Comparison of ENCODE assay signal across 21 cellular contexts in the genomic region with DNA sequence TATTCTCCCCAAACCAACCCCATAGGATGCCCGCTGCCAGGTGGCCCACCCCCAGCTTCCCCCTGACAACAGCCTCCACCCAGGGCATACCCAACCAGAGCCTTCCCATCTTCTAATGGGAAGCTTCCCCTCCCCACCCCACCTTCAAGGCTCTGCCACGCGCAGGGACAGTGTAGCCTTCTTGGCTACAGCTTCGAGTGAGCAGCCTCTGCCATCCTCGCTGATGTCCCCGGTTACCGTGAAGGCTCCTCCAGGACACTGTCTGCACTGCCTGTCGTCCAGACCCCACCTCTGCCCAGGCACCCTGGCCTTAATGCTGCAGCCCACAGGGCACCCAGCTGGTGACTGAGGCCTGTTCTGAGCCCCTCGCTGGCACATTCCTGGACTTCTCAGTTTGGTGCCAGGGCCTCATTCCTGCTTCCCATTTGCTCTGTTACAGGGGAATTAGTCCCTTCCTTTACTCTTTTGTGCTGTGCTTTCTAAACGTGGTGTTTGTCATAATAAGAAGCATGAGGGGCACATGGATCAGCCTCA. TPM values are rescaled to one million over a fixed set of nuclear protein-coding genes. Genes with fewer than 3 reads are reported as not detected.
A peak's percentile ranks its signal among the peaks of the same experiment; 100 is the strongest.
DNase-seq lines count a peak whose midpoint lies in the region; ATAC-seq and TF ChIP-seq lines count a peak whose summit lies in the region.
"Had no signal": no experiment of that assay in that cellular context is flagged by ENCODE, and none has a peak within 500 bp of the region (broad histone marks: within the 10 kb centered on the region; RNA-seq: fewer than 3 reads in every experiment).

No MANE protein-coding gene starts in this region.

- no peak overlapping the region for H3K27ac Mint-ChIP-seq in activated CD4-positive, alpha-beta memory T cell treated with anti-CD3 and anti-CD28 coated beads, Interleukin-2, amount 10 ng/mL, durations not matched to agents 7 days and 5 days
- H3K27ac Mint-ChIP-seq: B cell; CD4-positive, alpha-beta T cell; CD8-positive, alpha-beta T cell had no signal

- H3K4me3 ChIP-seq in Panc1 (ENCODE audit: low read depth in 2 of 2, low read length in 2 of 2) = no peak overlapping the region
- H3K4me3 ChIP-seq: BLaER1 treated with 17β-estradiol and CSF1 and Interleukin-3, amounts not matched to agents 10 nM and 100 nM had no signal

- ATAC-seq in Panc1 = peak; percentile 59
- ATAC-seq in left lobe of liver = no peak
- ATAC-seq in GM18870 (IDR thresholded peaks at IDR 0.05; ENCODE audit: unreplicated experiment) = no peak
- ATAC-seq: CD8-positive, alpha-beta T cell had no signal

- no peaks in the 10 kb centered on the region for H3K4me1 ChIP-seq in Panc1 (ENCODE audit: control insufficient read depth, insufficient read depth, low read length)
- H3K4me1 ChIP-seq: BLaER1 treated with 17β-estradiol and CSF1 and Interleukin-3, amounts not matched to agents 10 nM and 100 nM; Caco-2 had no signal

- peaks cover 2% of the 10 kb centered on the region for H3K9me3 Mint-ChIP-seq in activated CD4-positive, alpha-beta memory T cell treated with anti-CD3 and anti-CD28 coated beads, Interleukin-2, amount 10 ng/mL, durations not matched to agents 7 days and 5 days

- H3K36me3 ChIP-seq in Panc1 (ENCODE audit: control insufficient read depth, insufficient read depth, low read length) = no peaks in the 10 kb centered on the region
- H3K36me3 ChIP-seq: BLaER1 treated with 17β-estradiol and CSF1 and Interleukin-3, amounts not matched to agents 10 nM and 100 nM had no signal

- no peak for TF ChIP-seq CTCF in Panc1 (IDR thresholded peaks at IDR 0.05)

- peaks cover 2% of the 10 kb centered on the region for H3K27me3 Mint-ChIP-seq in activated CD4-positive, alpha-beta memory T cell treated with anti-CD3 and anti-CD28 coated beads, Interleukin-2, amount 10 ng/mL, durations not matched to agents 7 days and 5 days

- H3K4me3 Mint-ChIP-seq in activated CD4-positive, alpha-beta memory T cell treated with anti-CD3 and anti-CD28 coated beads, Interleukin-2, amount 10 ng/mL, durations not matched to agents 7 days and 5 days = no peak overlapping the region
- H3K4me3 Mint-ChIP-seq: B cell; CD4-positive, alpha-beta T cell; CD8-positive, alpha-beta T cell had no signal

- no peak overlapping the region for H3K27ac ChIP-seq in Panc1 (ENCODE audit: low read length)
- H3K27ac ChIP-seq: BLaER1 treated with 17β-estradiol and CSF1 and Interleukin-3, amounts not matched to agents 10 nM and 100 nM; C4-2B had no signal

- POLR2A ChIA-PET in Panc1 (lab: Charles Lee) = no interaction called here
- POLR2A ChIA-PET in activated CD4-positive, alpha-beta memory T cell treated with anti-CD3 and anti-CD28 coated beads, Interleukin-2, amount 10 ng/mL, durations not matched to agents 7 days and 5 days (lab: Charles Lee) = no interaction called here

- H3K4me1 Mint-ChIP-seq in activated CD4-positive, alpha-beta memory T cell treated with anti-CD3 and anti-CD28 coated beads, Interleukin-2, amount 10 ng/mL, durations not matched to agents 7 days and 5 days = no peaks in the 10 kb centered on the region
- H3K4me1 Mint-ChIP-seq: B cell had no signal

- H3K27me3 ChIP-seq in Panc1 (ENCODE audit: control insufficient read depth, insufficient read depth, low read length) = no peaks in the 10 kb centered on the region
- H3K27me3 ChIP-seq: BLaER1 treated with 17β-estradiol and CSF1 and Interleukin-3, amounts not matched to agents 10 nM and 100 nM had no signal

- intact Hi-C loops in Panc1 (cut with micrococcal nuclease; ENCODE audit: unreplicated experiment) = no loop called here
- intact Hi-C loops in posterior vena cava (cut with DNase I) = no loop called here

- H3K36me3 Mint-ChIP-seq in activated CD4-positive, alpha-beta memory T cell treated with anti-CD3 and anti-CD28 coated beads, Interleukin-2, amount 10 ng/mL, durations not matched to agents 7 days and 5 days (ENCODE audit: low read depth) = no peaks in the 10 kb centered on the region
- H3K36me3 Mint-ChIP-seq: CD8-positive, alpha-beta T cell had no signal

- in situ Hi-C loops in Panc1 (cut with HindIII; ENCODE audit: low pct_unique_long_range_greater_than_20kb, low sequenced_read_pairs) (no loop called here), G401 (cut with HindIII; ENCODE audit: low sequenced_read_pairs) (no loop called here)

- CTCF ChIA-PET in Panc1 (lab: Charles Lee) = interaction anchor here (0.7 kb wide), 1 partner anchor 13 kb away, joined by 3 read pairs; no protein-coding TSS in a partner anchor
- CTCF ChIA-PET in activated CD4-positive, alpha-beta memory T cell treated with anti-CD3 and anti-CD28 coated beads, Interleukin-2, amount 10 ng/mL, durations not matched to agents 7 days and 5 days (lab: Charles Lee) = no interaction called here

- H3K9me3 ChIP-seq in Panc1 (ENCODE audit: control insufficient read depth, insufficient read depth, low read depth, low read length) = peaks cover 6% of the 10 kb centered on the region; the same call in 1 of the 2 replicates
- H3K9me3 ChIP-seq: Caco-2 had no signal

- DNase-seq in Panc1 (ENCODE audit: low read depth, low spot score) (no peak), left lobe of liver (ENCODE audit: low spot score) (peak; percentile 26), mucosa of gallbladder (ENCODE audit: low spot score) (peak; percentile 8), posterior vena cava (ENCODE audit: low spot score) (peak; percentile 76), DMS79 treated with DMSO at 0.1 percent for 48 hours (lab: John Stamatoyannopoulos, UW) (no peak), G401 (ENCODE audit: low spot score) (no peak)
- DNase-seq in activated CD4-positive, alpha-beta memory T cell treated with anti-CD3 and anti-CD28 coated beads, Interleukin-2, amount 10 ng/mL, durations not matched to agents 7 days and 5 days = no peak
- DNase-seq: 8988T; ACHN; AML-193; Caco-2; Calu3; CD4-positive, alpha-beta T cell; DND-41; EL; GF-D8 had no signal

- BruUV-seq in Panc1 (replicated peaks; lab: Mats Ljungman, UMichigan) = no TSS peak

RNA-seq across cellular contexts. Expression of a gene that starts 13.0 kb away (rescaled TPM):
- total RNA-seq in Panc1 (2021; ENCODE audit: unreplicated experiment) = 40.5 TPM
- 20.0 TPM for polyA plus RNA-seq in Panc1 (2012; ENCODE audit: insufficient read length)
- 5.4 TPM for total RNA-seq in left lobe of liver
- 16.2 TPM for total RNA-seq in mucosa of gallbladder
- total RNA-seq in posterior vena cava = 10 to 100 TPM; 15.3 to 19.6 TPM
- total RNA-seq in activated CD4-positive, alpha-beta memory T cell treated with anti-CD3 and anti-CD28 coated beads, Interleukin-2, amount 10 ng/mL, durations not matched to agents 7 days and 5 days = 10 to 100 TPM; 25.8 to 26.6 TPM
- 25.1 and 27.3 TPM in 2 replicates for total RNA-seq in G401 (2014; rRNA removed; shearing (Covaris generic))

Comparison
In these comparisons a context has a peak if more than half of its experiments do, and no peak if none do; other contexts are left out.
1. DNase-seq: peak in left lobe of liver (single experiment), mucosa of gallbladder (single experiment) and posterior vena cava (single experiment); none in Panc1 (single experiment), activated CD4-positive, alpha-beta memory T cell treated with anti-CD3 and anti-CD28 coated beads, Interleukin-2, amount 10 ng/mL, durations not matched to agents 7 days and 5 days (single experiment), DMS79 treated with DMSO at 0.1 percent for 48 hours (single experiment) and G401 (single experiment).